8 cellular contexts compared by ENCODE assay signal in genomic region chr11:124739479-124740276, GRCh38. TPM values are rescaled to one million over a fixed set of nuclear protein-coding genes. Genes with fewer than 3 reads are reported as not detected.
DNase-seq lines count a peak whose midpoint lies in the region; ATAC-seq and TF ChIP-seq lines count a peak whose summit lies in the region.

Gene NRGN, plus strand, starts transcription at chr11:124739942. Its CDS starts 143 bp downstream, at chr11:124740085.

- intact Hi-C loops in adrenal gland (cut with DNase I) = no loop called here
- intact Hi-C loops in left cardiac atrium (cut with DNase I) = no loop called here

- H3K9me3 Mint-ChIP-seq in progenitor cell of endocrine pancreas (ENCODE audit: low read depth) = no peaks in the 10 kb centered on the region

- TF ChIP-seq EP300 in upper lobe of left lung (IDR thresholded peaks at IDR 0.05) = no peak

- 0 to 1% (median 1%) methylated on average over 16 to 59 of the region's 59 CpGs for WGBS in adrenal gland, 4 donors
- 3 to 4% methylated on average over 25 to 49 of the region's 59 CpGs for WGBS in upper lobe of left lung, 2 donors

- H3K27me3 ChIP-seq in adrenal gland (peaks cover 30% of the 10 kb centered on the region), upper lobe of left lung (no peaks in the 10 kb centered on the region)

- no peak for TF ChIP-seq CTCF in GM12875 (IDR thresholded peaks at IDR 0.05; ENCODE audit: borderline replicate concordance, insufficient read depth, low read depth, low read length)
- TF ChIP-seq CTCF in adrenal gland (IDR thresholded peaks at IDR 0.05) = no peak
- TF ChIP-seq CTCF in progenitor cell of endocrine pancreas (IDR thresholded peaks at IDR 0.05; ENCODE audit: unreplicated experiment) = no peak
- TF ChIP-seq CTCF in upper lobe of left lung (IDR thresholded peaks at IDR 0.05) = peak in 1 of 6 experiments; percentile 4

- H3K36me3 ChIP-seq in adrenal gland (replicated peaks in 1 of 2) (no peaks in the 10 kb centered on the region), upper lobe of left lung (no peaks in the 10 kb centered on the region)

- peak within 1 kb of the TSS; percentile 17 for H3K27ac Mint-ChIP-seq in progenitor cell of endocrine pancreas

- peaks cover 7% of the 10 kb centered on the region for H3K4me1 Mint-ChIP-seq in progenitor cell of endocrine pancreas (ENCODE audit: low read depth)

- H3K9me3 ChIP-seq in adrenal gland (replicated peaks in 1 of 3) (no peaks in the 10 kb centered on the region), upper lobe of left lung (no peaks in the 10 kb centered on the region)

- H3K4me3 Mint-ChIP-seq in progenitor cell of endocrine pancreas (ENCODE audit: low read depth) = peak within 1 kb of the TSS; percentile 57

- TF ChIP-seq POLR2A in adrenal gland (IDR thresholded peaks at IDR 0.05) (no peak), upper lobe of left lung (IDR thresholded peaks at IDR 0.05) (peak in 1 of 4 donors; percentile 60)

- H3K36me3 Mint-ChIP-seq in progenitor cell of endocrine pancreas (ENCODE audit: insufficient read depth) = no peaks in the 10 kb centered on the region

- peaks cover 90% of the 10 kb centered on the region for H3K27me3 Mint-ChIP-seq in progenitor cell of endocrine pancreas

- DNase-seq in NCI-H1105 treated with DMSO at 0.1 percent for 48 hours (lab: John Stamatoyannopoulos, UW) (peak; percentile 97), SW480 (ENCODE audit: low spot score) (peak; percentile 84), adrenal gland (peak; percentile 88 to 95 (median 92)), left cardiac atrium (peak; percentile 94), progenitor cell of endocrine pancreas (ENCODE audit: low spot score, unreplicated experiment) (peak; percentile 88), upper lobe of left lung (peak; percentile 94 to 96)

- ATAC-seq in HG02759 (IDR thresholded peaks at IDR 0.05; ENCODE audit: unreplicated experiment) (peak; percentile 98), left cardiac atrium (peak; percentile 99), upper lobe of left lung (ENCODE audit: low FRiP score in 2 of 2) (peak; percentile 96 to 98)

- H3K4me3 ChIP-seq in GM12875 (ENCODE audit: low read depth, low read length) (peak within 1 kb of the TSS; percentile 43), adrenal gland (peak within 1 kb of the TSS in 2 of 4 donors; percentile 18 to 40), upper lobe of left lung (peak within 1 kb of the TSS; percentile 62 to 82 (median 76))

- H3K4me1 ChIP-seq in adrenal gland (replicated peaks in 1 of 2) (peaks cover 5 to 17% of the 10 kb centered on the region in 2 donors), upper lobe of left lung (peaks cover 10 to 25% (median 17%) of the 10 kb centered on the region in 4 donors)

- H3K27ac ChIP-seq in adrenal gland (no peak within 1 kb of the TSS), upper lobe of left lung (peak within 1 kb of the TSS; percentile 47 to 78 (median 66))

RNA-seq across cellular contexts. Expression of gene NRGN, which starts in this region (rescaled TPM):
- 1 to 10 TPM in 6 of 8 donors, not detected in 2; 1.2 to 4.1 (median 3.4) TPM for total RNA-seq in adrenal gland
- 10 to 100 TPM in 1 of 3 donors, 1 to 10 TPM in 2; 5.1 to 10.9 (median 9.6) TPM for polyA plus RNA-seq in adrenal gland
- total RNA-seq in left cardiac atrium = 1 to 10 TPM; 6.6 to 8.2 TPM
- 4.9 and 5.9 TPM in 2 replicates for total RNA-seq in progenitor cell of endocrine pancreas
- total RNA-seq in upper lobe of left lung = 100 to 1,000 TPM in 1 of 6 donors, 10 to 100 TPM in 5; 30.9 to 111 (median 77.6) TPM

Comparison
In these comparisons a context has a peak if more than half of its experiments do, and no peak if none do; other contexts are left out.
1. H3K27ac ChIP-seq: peak in upper lobe of left lung (4 of 4); none in adrenal gland (0 of 5).
2. Peak in every context shown above with its lines, with median percentiles within 50 percentile points of each other: ATAC-seq and DNase-seq.